ENCODE assay signal across 15 cellular contexts in genomic region chr22:43198936-43199335, GRCh38. TPM values are rescaled to one million over a fixed set of nuclear protein-coding genes. Genes with fewer than 3 reads are reported as not detected.
DNase-seq lines count a peak whose midpoint lies in the region; ATAC-seq and TF ChIP-seq lines count a peak whose summit lies in the region.
"Had no signal": no experiment of that assay in that cellular context is flagged by ENCODE, and none has a peak within 500 bp of the region (broad histone marks: within the 10 kb centered on the region; RNA-seq: fewer than 3 reads in every experiment).

No MANE protein-coding gene starts in this region.

- CTCF ChIA-PET in PC-3 (lab: Charles Lee) = no interaction called here

- intact Hi-C loops in PC-3 (cut with micrococcal nuclease) (no loop called here), stomach (cut with DNase I; ENCODE audit: low total_unique reads) (no loop called here)

- peaks cover 17% of the 10 kb centered on the region for H3K4me1 Mint-ChIP-seq in osteocyte (ENCODE audit: unreplicated experiment)
- H3K4me1 Mint-ChIP-seq: B cell had no signal

- H3K4me3 ChIP-seq in GM23248 = no peak overlapping the region
- no peak overlapping the region for H3K4me3 ChIP-seq in PC-3 (ENCODE audit: low read length)
- no peak overlapping the region for H3K4me3 ChIP-seq in stomach
- H3K4me3 ChIP-seq: BLaER1 treated with 17β-estradiol and CSF1 and Interleukin-3, amounts not matched to agents 10 nM and 100 nM; HAP-1 had no signal

- H2AFZ ChIP-seq in GM23248 (no peak overlapping the region), PC-3 (ENCODE audit: low read length) (no peak overlapping the region)

- peak overlapping the region; percentile 40 for H3K27ac Mint-ChIP-seq in osteocyte (ENCODE audit: unreplicated experiment)
- H3K27ac Mint-ChIP-seq: B cell; CD8-positive, alpha-beta T cell had no signal

- H3K27ac ChIP-seq in GM23248 = no peak overlapping the region
- no peak overlapping the region for H3K27ac ChIP-seq in PC-3 (ENCODE audit: low read length)
- H3K27ac ChIP-seq in stomach = no peak overlapping the region
- H3K27ac ChIP-seq: BLaER1 treated with 17β-estradiol and CSF1 and Interleukin-3, amounts not matched to agents 10 nM and 100 nM had no signal

- in situ Hi-C loops in GM23248 (cut with MboI) = no loop called here

- H3K36me3 ChIP-seq in GM23248 (ENCODE audit: low read depth) (no peaks in the 10 kb centered on the region), PC-3 (ENCODE audit: low read depth, low read length) (no peaks in the 10 kb centered on the region), stomach (no peaks in the 10 kb centered on the region)
- H3K36me3 ChIP-seq: BLaER1 treated with 17β-estradiol and CSF1 and Interleukin-3, amounts not matched to agents 10 nM and 100 nM; HAP-1 had no signal

- BruUV-seq in PC-3 (replicated peaks; lab: Mats Ljungman, UMichigan) = no TSS peak

- no peaks in the 10 kb centered on the region for H3K79me2 ChIP-seq in GM23248 (ENCODE audit: insufficient read depth)
- no peaks in the 10 kb centered on the region for H3K79me2 ChIP-seq in PC-3 (ENCODE audit: low read length)

- POLR2A ChIA-PET in PC-3 (lab: Charles Lee; ENCODE audit: unreplicated experiment) = no interaction called here

- TF ChIP-seq EP300 in stomach (IDR thresholded peaks at IDR 0.05) = no peak

- TF ChIP-seq POLR2A in stomach (IDR thresholded peaks at IDR 0.05) = no peak

- no peak overlapping the region for H3K4me3 Mint-ChIP-seq in osteocyte (ENCODE audit: unreplicated experiment)
- H3K4me3 Mint-ChIP-seq: B cell; CD8-positive, alpha-beta T cell had no signal

- H3K27me3 Mint-ChIP-seq in osteocyte (ENCODE audit: unreplicated experiment) = no peaks in the 10 kb centered on the region

- no peaks in the 10 kb centered on the region for H3K36me3 Mint-ChIP-seq in osteocyte (ENCODE audit: unreplicated experiment)
- H3K36me3 Mint-ChIP-seq: CD8-positive, alpha-beta T cell had no signal

- peak; percentile 91 for ATAC-seq in PC-3
- ATAC-seq: CD8-positive, alpha-beta T cell; HepG2 had no signal

- no peak overlapping the region for H3K9ac ChIP-seq in GM23248
- no peak overlapping the region for H3K9ac ChIP-seq in PC-3 (ENCODE audit: low read length)
- H3K9ac ChIP-seq: BLaER1 treated with 17β-estradiol and CSF1 and Interleukin-3, amounts not matched to agents 10 nM and 100 nM had no signal

- TF ChIP-seq CTCF in PC-3 (conservative IDR thresholded peaks at IDR 0.05; ENCODE audit: low read depth, low read length) = no peak
- no peak for TF ChIP-seq CTCF in osteocyte (IDR thresholded peaks at IDR 0.05)
- no peak for TF ChIP-seq CTCF in stomach (IDR thresholded peaks at IDR 0.05)

- H3K9me3 ChIP-seq in GM23248 (ENCODE audit: low read depth) (no peaks in the 10 kb centered on the region), PC-3 (ENCODE audit: low read length) (no peaks in the 10 kb centered on the region), stomach (no peaks in the 10 kb centered on the region)
- H3K9me3 ChIP-seq: BLaER1 treated with 17β-estradiol and CSF1 and Interleukin-3, amounts not matched to agents 10 nM and 100 nM; HAP-1 had no signal

- peak; percentile 25 for DNase-seq in GM23248
- peak; percentile 64 for DNase-seq in PC-3
- peak; percentile 8 for DNase-seq in kidney tubule cell (ENCODE audit: low spot score)
- no peak for DNase-seq in osteocyte (ENCODE audit: extremely low spot score, unreplicated experiment)
- DNase-seq in activated T-cell treated with anti-CD3 and anti-CD28 coated beads, Interleukin-2, amount 50 U/mL, for 1 hour = no peak
- no peak for DNase-seq in stimulated activated CD4-positive, alpha-beta T cell treated with anti-CD3 and anti-CD28 coated beads, Interleukin-12 subunit alpha, Interleukin-12 subunit beta, amount 100 ng/mL, for 4 hours
- DNase-seq in stomach = no peak
- no peak for DNase-seq in NCI-H2081 treated with DMSO at 0.1 percent for 48 hours (lab: John Stamatoyannopoulos, UW)
- DNase-seq: CD8-positive, alpha-beta T cell; DMS 273 treated with DMSO at 0.1 percent for 48 hours; DMS53 had no signal

- peaks cover 13% of the 10 kb centered on the region for H3K4me1 ChIP-seq in GM23248 (ENCODE audit: insufficient read depth)
- H3K4me1 ChIP-seq in PC-3 (ENCODE audit: insufficient read depth, low read length) = peaks cover 12% of the 10 kb centered on the region
- no peaks in the 10 kb centered on the region for H3K4me1 ChIP-seq in stomach
- H3K4me1 ChIP-seq: HAP-1 had no signal

- H3K9me3 Mint-ChIP-seq in osteocyte (ENCODE audit: unreplicated experiment) = no peaks in the 10 kb centered on the region
- H3K9me3 Mint-ChIP-seq: CD8-positive, alpha-beta T cell had no signal

- 77 to 79% methylated on average over 9 of the region's 9 CpGs for WGBS in GM23248 (ENCODE audit: low coverage in 1 of 2, low lambda C conversion rate in 2 of 2, missing lambda C conversion rate in 2 of 2), 2 experiments
- WGBS in stomach, 5 donors = 60 to 70% (median 67%) methylated on average over 8 to 9 of the region's 9 CpGs

- H3K27me3 ChIP-seq in GM23248 (replicated peaks; ENCODE audit: insufficient read depth) = no peaks in the 10 kb centered on the region; the same call in 1 of the 2 replicates
- H3K27me3 ChIP-seq in PC-3 (ENCODE audit: low read length) = no peaks in the 10 kb centered on the region
- H3K27me3 ChIP-seq in stomach = peaks cover 0 to 46% (median 0%) of the 10 kb centered on the region in 3 donors
- H3K27me3 ChIP-seq: BLaER1 treated with 17β-estradiol and CSF1 and Interleukin-3, amounts not matched to agents 10 nM and 100 nM had no signal

- H3K9me2 ChIP-seq in GM23248 (ENCODE audit: insufficient read depth) (no peaks in the 10 kb centered on the region), PC-3 (replicated peaks; ENCODE audit: low read length) (no peaks in the 10 kb centered on the region)

- H4K20me1 ChIP-seq in GM23248 (ENCODE audit: insufficient read depth) (no peaks in the 10 kb centered on the region), PC-3 (ENCODE audit: low read length) (no peaks in the 10 kb centered on the region)
- H4K20me1 ChIP-seq: BLaER1 treated with 17β-estradiol and CSF1 and Interleukin-3, amounts not matched to agents 10 nM and 100 nM had no signal

- H3K4me2 ChIP-seq in GM23248 (ENCODE audit: unreplicated experiment) = no peak overlapping the region
- peak overlapping the region; percentile 17; the same call in 1 of the 2 replicates for H3K4me2 ChIP-seq in PC-3 (ENCODE audit: low read length)
- H3K4me2 ChIP-seq: BLaER1 treated with 17β-estradiol and CSF1 and Interleukin-3, amounts not matched to agents 10 nM and 100 nM had no signal

- H3F3A ChIP-seq in GM23248 (ENCODE audit: insufficient read depth) = peaks cover 6% of the 10 kb centered on the region; the same call in 1 of the 2 replicates
- H3F3A ChIP-seq in PC-3 (ENCODE audit: low read length, unreplicated experiment) = no peaks in the 10 kb centered on the region

RNA-seq across cellular contexts. Expression of gene TTLL12, which starts 12.0 kb away (rescaled TPM):
- total RNA-seq in GM23248 (2014; rRNA removed; shearing (Covaris generic)) = 42.8 and 43.9 TPM in 2 replicates
- polyA plus RNA-seq in GM23248 (2016; fragmentation: Nextera tagmentation; extraction: Ambion mirVana) (28.1 and 29.5 TPM in 2 replicates), stomach (10 to 100 TPM; 27.6 to 45.3 (median 32.7) TPM)
- total RNA-seq in PC-3 (2014; rRNA removed) (48.9 and 54.3 TPM in 2 replicates), osteocyte (33.7 and 35.6 TPM in 2 replicates), stomach (10 to 100 TPM in 4 of 5 donors, 1 to 10 TPM in 1; 4.1 to 64.3 (median 18.7) TPM)

RNA-seq across cellular contexts. Expression of gene TSPO, which starts 47.6 kb away (rescaled TPM):
- 760 and 970 TPM in 2 replicates for total RNA-seq in GM23248 (2014; rRNA removed; shearing (Covaris generic))
- polyA plus RNA-seq in GM23248 (2016; fragmentation: Nextera tagmentation; extraction: Ambion mirVana) = 896 and 938 TPM in 2 replicates
- 283 and 349 TPM in 2 replicates for total RNA-seq in PC-3 (2014; rRNA removed)
- total RNA-seq in osteocyte = 70.6 and 73.3 TPM in 2 replicates
- 100 to 1,000 TPM; 198 to 421 (median 397) TPM for total RNA-seq in stomach
- 100 to 1,000 TPM; 323 to 489 (median 362) TPM for polyA plus RNA-seq in stomach

RNA-seq across cellular contexts. Expression of gene MCAT, which starts 55.7 kb away (rescaled TPM):
- total RNA-seq in GM23248 (2014; rRNA removed; shearing (Covaris generic)) = 16.0 and 23.4 TPM in 2 replicates
- 17.6 and 18.2 TPM in 2 replicates for polyA plus RNA-seq in GM23248 (2016; fragmentation: Nextera tagmentation; extraction: Ambion mirVana)
- 29.2 and 39.2 TPM in 2 replicates for total RNA-seq in PC-3 (2014; rRNA removed)
- total RNA-seq in osteocyte = 16.5 and 16.6 TPM in 2 replicates
- 100 to 1,000 TPM in 1 of 5 donors, 10 to 100 TPM in 3, not detected in 1; 11.7 to 197 (median 23.6) TPM for total RNA-seq in stomach
- 10 to 100 TPM; 17.0 to 24.6 (median 17.8) TPM for polyA plus RNA-seq in stomach

Comparison
In these comparisons a context has a peak if more than half of its experiments do, and no peak if none do; other contexts are left out.
1. DNase-seq: peak in GM23248 (single experiment), PC-3 (single experiment) and kidney tubule cell (single experiment); none in osteocyte (single experiment), activated T-cell treated with anti-CD3 and anti-CD28 coated beads, Interleukin-2, amount 50 U/mL, for 1 hour (single experiment), stimulated activated CD4-positive, alpha-beta T cell treated with anti-CD3 and anti-CD28 coated beads, Interleukin-12 subunit alpha, Interleukin-12 subunit beta, amount 100 ng/mL, for 4 hours (single experiment), stomach (single experiment) and NCI-H2081 treated with DMSO at 0.1 percent for 48 hours (single experiment).